Comparison of ENCODE assay signal across 20 cellular contexts in genomic region chr15:39456582-39457330, GRCh38.
DNase-seq lines count a peak whose midpoint lies in the region; ATAC-seq, FAIRE-seq and TF ChIP-seq lines count a peak whose summit lies in the region.
"Had no signal": no experiment of that assay in that cellular context is flagged by ENCODE, and none has a peak within 500 bp of the region (broad histone marks: within the 10 kb centered on the region; RNA-seq: fewer than 3 reads in every experiment).

No MANE protein-coding gene starts in this region.

- H3K36me3 ChIP-seq in Caco-2 (ENCODE audit: control insufficient read depth, insufficient read depth, low read length): no peaks in the 10 kb centered on the region
- no peaks in the 10 kb centered on the region for H3K36me3 ChIP-seq in SJCRH30
- H3K36me3 ChIP-seq in hepatocyte (replicated peaks; ENCODE audit: insufficient read depth, low read depth): no peaks in the 10 kb centered on the region
- no peaks in the 10 kb centered on the region for H3K36me3 ChIP-seq in pancreas
- H3K36me3 ChIP-seq: BLaER1 treated with 17β-estradiol and CSF1 and Interleukin-3, amounts not matched to agents 10 nM and 100 nM had no signal

- H2AFZ ChIP-seq in hepatocyte: no peak overlapping the region
- H2AFZ ChIP-seq: GM23338 had no signal

- H3K27ac Mint-ChIP-seq in Caco-2 (ENCODE audit: unreplicated experiment): peak overlapping the region; percentile 34
- H3K27ac Mint-ChIP-seq: B cell; CD4-positive, CD25-positive, alpha-beta regulatory T cell; CD8-positive, alpha-beta memory T cell; GM23338 had no signal

- H4K20me1 ChIP-seq in hepatocyte (ENCODE audit: insufficient read depth, poor library complexity, severe bottlenecking): no peaks in the 10 kb centered on the region
- H4K20me1 ChIP-seq: BLaER1 treated with 17β-estradiol and CSF1 and Interleukin-3, amounts not matched to agents 10 nM and 100 nM had no signal

- H3K9me3 ChIP-seq in Caco-2: no peaks in the 10 kb centered on the region
- H3K9me3 ChIP-seq in SJCRH30 (replicated peaks): no peaks in the 10 kb centered on the region; the same call in 1 of the 2 replicates
- H3K9me3 ChIP-seq in hepatocyte (ENCODE audit: low read depth): no peaks in the 10 kb centered on the region
- no peaks in the 10 kb centered on the region for H3K9me3 ChIP-seq in pancreas

- no peak overlapping the region for H3K4me2 ChIP-seq in hepatocyte
- H3K4me2 ChIP-seq: GM23338 had no signal

- H3K36me3 Mint-ChIP-seq in Caco-2 (ENCODE audit: insufficient read depth, unreplicated experiment): no peaks in the 10 kb centered on the region
- H3K36me3 Mint-ChIP-seq: CD4-positive, CD25-positive, alpha-beta regulatory T cell; CD8-positive, alpha-beta memory T cell had no signal

- POLR2A ChIA-PET in Caco-2 (lab: Charles Lee): interaction anchor here (1.3 kb wide), 1 partner anchor 123 kb away, joined by 13 read pairs; the partner anchor contains the start of gene THBS1

- H3K27me3 Mint-ChIP-seq in Caco-2 (ENCODE audit: insufficient read depth, unreplicated experiment): no peaks in the 10 kb centered on the region

- no peaks in the 10 kb centered on the region for H3K27me3 ChIP-seq in Caco-2 (replicated peaks; ENCODE audit: control insufficient read depth, insufficient read depth, low read length)
- no peaks in the 10 kb centered on the region for H3K27me3 ChIP-seq in SJCRH30
- H3K27me3 ChIP-seq in hepatocyte: no peaks in the 10 kb centered on the region
- H3K27me3 ChIP-seq in pancreas: no peaks in the 10 kb centered on the region
- H3K27me3 ChIP-seq: BLaER1 treated with 17β-estradiol and CSF1 and Interleukin-3, amounts not matched to agents 10 nM and 100 nM had no signal

- peaks cover 21% of the 10 kb centered on the region for H3K4me1 Mint-ChIP-seq in Caco-2 (ENCODE audit: low read depth, unreplicated experiment)
- H3K4me1 Mint-ChIP-seq: B cell; CD4-positive, CD25-positive, alpha-beta regulatory T cell; CD8-positive, alpha-beta memory T cell had no signal

- WGBS in hepatocyte (ENCODE audit: low lambda C conversion rate, missing lambda C conversion rate): 94% methylated on average over 10 of the region's 10 CpGs
- 61 to 66% methylated on average over 10 of the region's 10 CpGs for whole genome bisulfite sequencing in pancreas, 2 donors

- H3K4me3 Mint-ChIP-seq in Caco-2 (ENCODE audit: unreplicated experiment): no peak overlapping the region
- H3K4me3 Mint-ChIP-seq: B cell; CD4-positive, CD25-positive, alpha-beta regulatory T cell; CD8-positive, alpha-beta memory T cell; GM23338 had no signal

- H3K9me3 Mint-ChIP-seq in Caco-2 (ENCODE audit: unreplicated experiment): no peaks in the 10 kb centered on the region
- H3K9me3 Mint-ChIP-seq: CD4-positive, CD25-positive, alpha-beta regulatory T cell; CD8-positive, alpha-beta memory T cell; GM23338 had no signal

- DNase-seq in Caco-2: no peak
- peak; percentile 17 to 53 for DNase-seq in SJCRH30
- no peak for DNase-seq in hepatocyte (ENCODE audit: low spot score)
- no peak for DNase-seq in pancreas
- DNase-seq in NCI-H2196 (lab: John Stamatoyannopoulos, UW; ENCODE audit: unreplicated experiment): no peak
- no peak for DNase-seq in NCI-H82 (lab: John Stamatoyannopoulos, UW)
- DNase-seq: CD4-positive, CD25-positive, alpha-beta regulatory T cell; CD8-positive, alpha-beta memory T cell; COR-L47; HCEC 1CT had no signal

- TF ChIP-seq CTCF in Caco-2 (IDR thresholded peaks at IDR 0.05; ENCODE audit: insufficient read depth in 1 of 2, low read depth in 1 of 2, low read length in 1 of 2, severe bottlenecking in 1 of 2, unreplicated experiment in 1 of 2): no peak
- TF ChIP-seq CTCF in hepatocyte (IDR thresholded peaks at IDR 0.05; ENCODE audit: poor library complexity): no peak
- no peak for TF ChIP-seq CTCF in pancreas (IDR thresholded peaks at IDR 0.05)

- no peak overlapping the region for H3K4me3 ChIP-seq in Caco-2 (ENCODE audit: low read depth, low read length)
- H3K4me3 ChIP-seq in SJCRH30: no peak overlapping the region
- H3K4me3 ChIP-seq in hepatocyte: no peak overlapping the region
- H3K4me3 ChIP-seq in pancreas: no peak overlapping the region
- H3K4me3 ChIP-seq: BLaER1 treated with 17β-estradiol and CSF1 and Interleukin-3, amounts not matched to agents 10 nM and 100 nM; GM23338 had no signal

- no TSS peak for BruUV-seq in Caco-2 (replicated peaks; lab: Mats Ljungman, UMichigan)

- H3K79me2 ChIP-seq in hepatocyte: no peaks in the 10 kb centered on the region

- peak; percentile 49 to 62 (median 58) for ATAC-seq in pancreas
- no peak for ATAC-seq in GM21529 (IDR thresholded peaks at IDR 0.05; ENCODE audit: unreplicated experiment)
- ATAC-seq: GM23338 had no signal

- H3K27ac ChIP-seq in SJCRH30 (no peak overlapping the region), hepatocyte (peak overlapping the region; percentile 68), pancreas (no peak overlapping the region)

- no peak for FAIRE-seq in pancreas (lab: Jason Lieb, UNC)
- FAIRE-seq: D721Med, G401.6, GM12891, GM19239, H54, HTR-8/SVneo had no signal

- H3K9me2 ChIP-seq in hepatocyte (replicated peaks; ENCODE audit: insufficient read depth): no peaks in the 10 kb centered on the region

- intact Hi-C loops in Caco-2 (cut with micrococcal nuclease; ENCODE audit: unreplicated experiment) (no loop called here), pancreas (cut with DNase I) (no loop called here)

- H3K4me1 ChIP-seq in Caco-2: peaks cover 23% of the 10 kb centered on the region
- H3K4me1 ChIP-seq in SJCRH30: peaks cover 26% of the 10 kb centered on the region
- peaks cover 19% of the 10 kb centered on the region for H3K4me1 ChIP-seq in hepatocyte (ENCODE audit: insufficient read depth)
- H3K4me1 ChIP-seq in pancreas: peaks cover 0 to 28% (median 0%) of the 10 kb centered on the region in 3 donors

- CTCF ChIA-PET in Caco-2 (lab: Charles Lee): interaction anchor here (1.2 to 1.3 kb wide), 2 partner anchors 18 to 749 kb away, joined by 3 to 6 read pairs; no protein-coding TSS in a partner anchor

Comparison
In these comparisons a context has a peak if more than half of its experiments do, and no peak if none do; other contexts are left out.
1. DNase-seq: peak in SJCRH30 (2 of 2); none in Caco-2 (0 of 2), hepatocyte (single experiment), pancreas (0 of 6), NCI-H2196 (single experiment) and NCI-H82 (single experiment).